In genomic region chr14:94163806-94164205, GRCh38 we compare ENCODE assay signal across 23 cellular contexts. TPM values are rescaled to one million over a fixed set of nuclear protein-coding genes. Genes with fewer than 3 reads are reported as not detected.
DNase-seq lines count a peak whose midpoint lies in the region; ATAC-seq and TF ChIP-seq lines count a peak whose summit lies in the region.
"Had no signal": no experiment of that assay in that cellular context is flagged by ENCODE, and none has a peak within 500 bp of the region (broad histone marks: within the 10 kb centered on the region; RNA-seq: fewer than 3 reads in every experiment).

No MANE protein-coding gene starts in this region.

- no peak for ATAC-seq in HG03457 (IDR thresholded peaks at IDR 0.05; ENCODE audit: unreplicated experiment)
- ATAC-seq: right cardiac atrium; stimulated activated memory B cell treated with anti-CD40 and anti-IgM and Interleukin-4, amounts not matched to agents 10 μg/mL and 1 μg/mL and 100 μg/mL, for 72 hours had no signal

- no peak for TF ChIP-seq POLR2A in sigmoid colon (IDR thresholded peaks at IDR 0.05)

- no peaks in the 10 kb centered on the region for H3K36me3 ChIP-seq in sigmoid colon
- H3K36me3 ChIP-seq: lower lobe of right lung, SJSA1 had no signal

- H3K27ac ChIP-seq in sigmoid colon: no peak overlapping the region
- H3K27ac ChIP-seq: lower lobe of right lung, SJSA1 had no signal

- 61 to 75% methylated on average over 5 of the region's 5 CpGs for WGBS in sigmoid colon, 2 donors

- H3K27me3 ChIP-seq in sigmoid colon: peaks cover 0 to 19% (median 7%) of the 10 kb centered on the region in 3 donors
- H3K27me3 ChIP-seq: SJSA1 had no signal

- intact Hi-C loops in sigmoid colon (cut with DNase I): no loop called here

- no peak for TF ChIP-seq CTCF in sigmoid colon (IDR thresholded peaks at IDR 0.05)

- peak; percentile 30 for DNase-seq in NCI-H2171 treated with DMSO at 0.1 percent for 48 hours (lab: John Stamatoyannopoulos, UW)
- DNase-seq in NCI-H2171 (lab: John Stamatoyannopoulos, UW): no peak
- peak; percentile 19 for DNase-seq in CD1c-positive myeloid dendritic cell (ENCODE audit: extremely low spot score)
- DNase-seq in NAMALWA (ENCODE audit: low spot score): peak; percentile 21
- DNase-seq in glomerular visceral epithelial cell (ENCODE audit: extremely low spot score): peak; percentile 17
- DNase-seq in D341Med (ENCODE audit: low spot score): no peak
- no peak for DNase-seq in sigmoid colon
- DNase-seq: activated CD4-positive, alpha-beta T cell treated with anti-CD3 and anti-CD28 coated beads, Interleukin-2, amount 10 ng/mL, durations not matched to agents 7 days and 5 days; activated naive CD8-positive, alpha-beta T cell treated with anti-CD3 and anti-CD28 coated beads for 36 hours; central memory CD4-positive, alpha-beta T cell; COR-L47; dermis blood vessel endothelial cell; DND-41; HFFc6; kidney; lower lobe of right lung; NCI-H1694 treated with DMSO at 0.1 percent for 48 hours; NCI-H446; right cardiac atrium; stimulated activated CD4-positive, alpha-beta T cell treated with anti-CD3 and anti-CD28 coated beads, Interleukin-4, amount 100 ng/mL, for 1 hour had no signal

- no peak overlapping the region for H3K4me3 ChIP-seq in sigmoid colon
- H3K4me3 ChIP-seq: lower lobe of right lung, SJSA1 had no signal

- TF ChIP-seq EP300 in sigmoid colon (IDR thresholded peaks at IDR 0.05): no peak

- H3K9me3 ChIP-seq in sigmoid colon: no peaks in the 10 kb centered on the region
- H3K9me3 ChIP-seq: lower lobe of right lung, SJSA1 had no signal

- H3K4me1 ChIP-seq in sigmoid colon: no peaks in the 10 kb centered on the region
- H3K4me1 ChIP-seq: SJSA1 had no signal

RNA-seq across cellular contexts. Expression of gene PPP4R4, which starts 10.3 kb away (rescaled TPM):
- total RNA-seq in sigmoid colon: 1 to 10 TPM in 1 of 4 donors, under 1 TPM in 3; 0.27 to 3.0 (median 0.69) TPM
- polyA plus RNA-seq in sigmoid colon: under 1 TPM in 2 of 3 donors, not detected in 1; 0.07 to 0.60 TPM
- total RNA-seq: dermis blood vessel endothelial cell had no signal

RNA-seq across cellular contexts. Expression of gene IFI27L2, which starts 34.4 kb away (rescaled TPM):
- 100 to 1,000 TPM in 2 of 4 donors, 10 to 100 TPM in 2; 47.9 to 145 (median 91.7) TPM for total RNA-seq in sigmoid colon
- polyA plus RNA-seq in sigmoid colon: 100 to 1,000 TPM in 1 of 3 donors, 10 to 100 TPM in 2; 63.1 to 126 (median 84.7) TPM

RNA-seq across cellular contexts. Expression of gene IFI27, which starts 53.3 kb away (rescaled TPM):
- total RNA-seq in sigmoid colon: 100 to 1,000 TPM in 2 of 4 donors, 10 to 100 TPM in 2; 25.2 to 183 (median 98.3) TPM
- polyA plus RNA-seq in sigmoid colon: 1,000 to 10,000 TPM; 1,595 to 3,562 (median 2,792) TPM

Comparison
In these comparisons a context has a peak if more than half of its experiments do, and no peak if none do; other contexts are left out.
1. DNase-seq: peak in NCI-H2171 treated with DMSO at 0.1 percent for 48 hours (single experiment), CD1c-positive myeloid dendritic cell (single experiment), NAMALWA (single experiment) and glomerular visceral epithelial cell (single experiment); none in NCI-H2171 (single experiment), D341Med (single experiment) and sigmoid colon (single experiment).